Comparison of ENCODE assay signal across 22 cellular contexts in the genomic region with DNA sequence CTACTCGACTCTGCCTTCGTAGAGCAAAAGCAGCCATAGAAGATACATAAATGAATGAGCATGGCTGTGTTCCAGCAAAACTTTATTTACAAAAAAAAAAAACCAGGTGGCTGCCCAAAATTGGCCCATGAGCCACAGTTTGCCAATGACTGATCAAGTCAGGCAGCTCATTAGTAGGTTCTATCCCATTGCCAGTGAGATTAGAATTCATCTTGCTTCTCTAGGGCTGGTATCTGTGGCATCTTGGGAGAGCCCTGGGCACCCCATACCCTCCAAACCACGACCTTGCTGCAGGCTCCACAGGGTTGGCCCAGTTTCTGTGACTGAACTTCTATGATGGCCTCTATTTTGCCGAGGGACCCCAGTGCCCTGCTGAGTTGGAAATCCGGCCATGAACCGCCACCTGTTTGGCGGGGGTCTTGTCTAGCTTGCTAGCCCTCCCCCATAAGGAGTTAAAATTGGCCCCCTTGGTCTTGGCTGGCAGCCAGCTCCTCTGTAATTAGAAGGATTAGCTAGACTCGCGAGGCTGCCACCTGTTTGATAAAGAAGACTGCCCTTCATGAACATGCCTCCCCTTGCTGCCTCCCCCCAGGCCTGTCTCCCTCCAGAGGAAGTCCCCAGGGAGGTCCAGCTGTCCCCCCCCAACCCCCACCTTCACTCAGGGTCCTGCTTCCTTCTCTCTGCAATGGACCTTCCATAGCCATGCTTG.
DNase-seq lines count a peak whose midpoint lies in the region; ATAC-seq and TF ChIP-seq lines count a peak whose summit lies in the region.
"Had no signal": no experiment of that assay in that cellular context is flagged by ENCODE, and none has a peak within 500 bp of the region (broad histone marks: within the 10 kb centered on the region; RNA-seq: fewer than 3 reads in every experiment).

No MANE protein-coding gene starts in this region.

- H3K27ac ChIP-seq in A673 (ENCODE audit: low read depth, low read length, poor library complexity, severe bottlenecking) (peak overlapping the region; percentile 43), KOPT-K1 (ENCODE audit: low read depth, low read length, poor library complexity, severe bottlenecking) (peak overlapping the region; percentile 88)
- H3K27ac ChIP-seq: adrenal gland, breast epithelium, left lung, parathyroid adenoma had no signal

- DNase-seq in A673 (ENCODE audit: low spot score) (peak; percentile 40), NCI-H2171 (lab: John Stamatoyannopoulos, UW) (peak; percentile 45), SHP77 treated with DMSO at 0.1 percent for 48 hours (lab: John Stamatoyannopoulos, UW) (peak; percentile 49), iPS-NIHi7 (ENCODE audit: extremely low spot score) (no peak), germinal center (ENCODE audit: low spot score) (no peak)
- DNase-seq: activated CD4-positive, alpha-beta memory T cell treated with anti-CD3 and anti-CD28 coated beads, Interleukin-2, amount 10 ng/mL, durations not matched to agents 7 days and 5 days; activated CD4-positive, CD25-positive, alpha-beta regulatory T cell; activated gamma-delta T cell treated with Interleukin-2 at 50 U/mL for 16 hours; activated T-cell treated with anti-CD3 and anti-CD28 coated beads for 4 hours; adrenal gland; cortex of kidney; DMS53; left lung; NCI-H774; SK-N-SH; stimulated activated CD4-positive, alpha-beta T cell treated with anti-CD3 and anti-CD28 coated beads, Interleukin-2, amount 100 ng/mL, for 24 hours; stimulated activated naive CD4-positive, alpha-beta T cell treated with Interleukin-2 at 50 U/mL for 16 hours had no signal

- H3K36me3 ChIP-seq in A673 (ENCODE audit: insufficient read depth, low read length, poor library complexity, severe bottlenecking), result no peaks in the 10 kb centered on the region
- H3K36me3 ChIP-seq in KOPT-K1 (ENCODE audit: insufficient read depth, low read length), result no peaks in the 10 kb centered on the region
- H3K36me3 ChIP-seq: adrenal gland, breast epithelium, left lung had no signal

- CTCF ChIA-PET in A673 (lab: Charles Lee), result no interaction called here

- POLR2A ChIA-PET in A673 (lab: Charles Lee; ENCODE audit: low non-redundant PET), result interaction anchor here (0.8 kb wide), 1 partner anchor 98 kb away, joined by 5 read pairs; no protein-coding TSS in a partner anchor

- H3K9me3 ChIP-seq in A673 (ENCODE audit: low read depth, low read length, poor library complexity, severe bottlenecking), result no peaks in the 10 kb centered on the region
- H3K9me3 ChIP-seq in KOPT-K1 (ENCODE audit: insufficient read depth, low read length, poor library complexity, severe bottlenecking), result no peaks in the 10 kb centered on the region
- H3K9me3 ChIP-seq: adrenal gland, breast epithelium, left lung, SK-N-SH had no signal

- no TSS peak for BruUV-seq in A673 (replicated peaks; lab: Mats Ljungman, UMichigan)

- H3K4me3 ChIP-seq in A673 (ENCODE audit: low read depth, low read length, poor library complexity, severe bottlenecking), result no peak overlapping the region
- H3K4me3 ChIP-seq: adrenal gland, breast epithelium, left lung had no signal

- intact Hi-C loops in A673 (cut with micrococcal nuclease; ENCODE audit: unreplicated experiment), result loop anchor here (10.0 kb wide), 1 partner anchor 96 kb away; no protein-coding TSS in a partner anchor

- H3K27me3 ChIP-seq in A673 (replicated peaks; ENCODE audit: insufficient read depth, low read depth, low read length, poor library complexity), result no peaks in the 10 kb centered on the region
- H3K27me3 ChIP-seq: adrenal gland, breast epithelium had no signal

- no peak for ATAC-seq in HG02588 (IDR thresholded peaks at IDR 0.05; ENCODE audit: unreplicated experiment)
- no peak for ATAC-seq in HG03039 (IDR thresholded peaks at IDR 0.05; ENCODE audit: unreplicated experiment)
- ATAC-seq: left lung had no signal

- H3K4me1 ChIP-seq in A673 (ENCODE audit: insufficient read depth, low read length, poor library complexity, severe bottlenecking), result peaks cover 80% of the 10 kb centered on the region
- H3K4me1 ChIP-seq: adrenal gland, breast epithelium, parathyroid adenoma had no signal

- no peak for TF ChIP-seq CTCF in A673 (conservative IDR thresholded peaks at IDR 0.05; ENCODE audit: low read depth, low read length)

Comparison
In these comparisons a context has a peak if more than half of its experiments do, and no peak if none do; other contexts are left out.
1. DNase-seq: peak in A673 (single experiment), NCI-H2171 (single experiment) and SHP77 treated with DMSO at 0.1 percent for 48 hours (single experiment); none in iPS-NIHi7 (single experiment) and germinal center (single experiment).